ENCODE assay signal across 17 cellular contexts in the genomic region with DNA sequence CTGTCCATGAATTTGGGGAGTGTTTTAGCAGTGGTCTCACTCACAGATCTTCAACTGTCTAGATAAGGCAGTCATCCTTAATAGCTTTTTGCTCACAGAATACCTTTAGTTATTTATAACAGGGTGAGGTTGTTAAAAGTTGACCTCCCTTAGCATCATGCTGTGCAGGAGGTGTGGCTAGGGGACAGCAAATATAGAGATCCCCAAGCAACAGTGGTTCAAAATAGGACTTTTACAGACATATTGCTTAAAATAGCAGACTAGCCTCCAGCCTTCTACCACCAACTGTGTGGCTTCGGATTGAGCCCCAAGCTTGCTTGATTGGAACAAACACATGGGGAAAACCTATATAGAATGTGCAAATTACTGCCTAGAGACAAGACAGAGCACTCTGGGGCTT.
"Had no signal": no experiment of that assay in that cellular context is flagged by ENCODE, and none has a peak within 500 bp of the region (broad histone marks: within the 10 kb centered on the region; RNA-seq: fewer than 3 reads in every experiment).

No MANE protein-coding gene starts in this region.

- H3K27me3 Mint-ChIP-seq: IgD-negative memory B cell had no signal

- H3K4me3 ChIP-seq: K562, SJCRH30 had no signal

- ATAC-seq: K562, Panc1, PC-3, SK-N-SH treated with all-trans-retinoic acid at 6 μM for 48 hours had no signal

- H3K4me3 Mint-ChIP-seq: IgD-negative memory B cell had no signal

- DNase-seq: Kasumi-1; MM.1S; NCI-H1092 treated with DMSO at 0.1 percent for 48 hours; NCI-H1436 treated with DMSO at 0.1 percent for 48 hours; NCI-H2029 treated with DMSO at 0.1 percent for 48 hours; NCI-H226; NCI-H524 treated with DMSO at 0.1 percent for 48 hours; NCI-H69; NCI-H774; NK-92 treated with Interleukin-12 subunit alpha and Interleukin-12 subunit beta, amount 100 ng/mL, for 24 hours; PC-3; SHP77 treated with DMSO at 0.1 percent for 48 hours; SJCRH30 had no signal

- H3K27ac Mint-ChIP-seq: IgD-negative memory B cell had no signal

- H3K4me1 Mint-ChIP-seq: IgD-negative memory B cell had no signal
